In genomic region chr16:53219795-53220194, GRCh38 we compare ENCODE assay signal across 10 cellular contexts.
DNase-seq lines count a peak whose midpoint lies in the region; ATAC-seq, FAIRE-seq and TF ChIP-seq lines count a peak whose summit lies in the region.
"Had no signal": no experiment of that assay in that cellular context is flagged by ENCODE, and none has a peak within 500 bp of the region (broad histone marks: within the 10 kb centered on the region; RNA-seq: fewer than 3 reads in every experiment).

No MANE protein-coding gene starts in this region.

- TF ChIP-seq CTCF in epithelial cell of esophagus (IDR thresholded peaks at IDR 0.05; ENCODE audit: insufficient read depth, low read depth, low read length, missing control alignments) (no peak), omental fat pad (IDR thresholded peaks at IDR 0.05) (no peak)

- no peak for TF ChIP-seq POLR2A in GM12891 (IDR thresholded peaks at IDR 0.05; ENCODE audit: low read depth, low read length)

- ATAC-seq in omental fat pad (ENCODE audit: low FRiP score), result peak; percentile 37
- no peak for ATAC-seq in GM18498 (IDR thresholded peaks at IDR 0.05; ENCODE audit: unreplicated experiment)
- ATAC-seq: Panc1 had no signal

- FAIRE-seq in GM12891 (lab: Jason Lieb, UNC), result no peak

- no peak overlapping the region for H3K4me3 ChIP-seq in epithelial cell of esophagus (ENCODE audit: low read length)

- no peak for DNase-seq in GM12891 (ENCODE audit: insufficient read length, low spot score)
- DNase-seq in HS-5 (ENCODE audit: low read depth), result peak; percentile 19
- peak; percentile 57 for DNase-seq in epithelial cell of esophagus (ENCODE audit: low read depth)
- no peak for DNase-seq in omental fat pad (ENCODE audit: low spot score)
- no peak for DNase-seq in NCI-H526 treated with DMSO at 0.1 percent for 48 hours (lab: John Stamatoyannopoulos, UW)
- DNase-seq in NCI-H1417 (lab: John Stamatoyannopoulos, UW), result no peak
- DNase-seq in stimulated activated CD4-positive, alpha-beta T cell treated with anti-CD3 and anti-CD28 coated beads, Interleukin-2, amount 100 ng/mL, for 24 hours, result no peak
- DNase-seq: GDM1 had no signal

TF ChIP-seq in GM12891, 5 proteins besides CTCF, POLR2A, EP300 and RAD21:
- TF ChIP-seq SPI1 (IDR thresholded peaks at IDR 0.05; ENCODE audit: low read depth, low read length) (peak; percentile 28; the same call in 1 of the 2 replicates), POU2F2 (IDR thresholded peaks at IDR 0.05; ENCODE audit: low read depth, low read length) (no peak)

Comparison
In these comparisons a context has a peak if more than half of its experiments do, and no peak if none do; other contexts are left out.
1. DNase-seq: peak in HS-5 (single experiment) and epithelial cell of esophagus (single experiment); none in GM12891 (single experiment), omental fat pad (single experiment), NCI-H526 treated with DMSO at 0.1 percent for 48 hours (single experiment), NCI-H1417 (0 of 3) and stimulated activated CD4-positive, alpha-beta T cell treated with anti-CD3 and anti-CD28 coated beads, Interleukin-2, amount 100 ng/mL, for 24 hours (0 of 2).